ENCODE assay signal across 32 cellular contexts in the genomic region with DNA sequence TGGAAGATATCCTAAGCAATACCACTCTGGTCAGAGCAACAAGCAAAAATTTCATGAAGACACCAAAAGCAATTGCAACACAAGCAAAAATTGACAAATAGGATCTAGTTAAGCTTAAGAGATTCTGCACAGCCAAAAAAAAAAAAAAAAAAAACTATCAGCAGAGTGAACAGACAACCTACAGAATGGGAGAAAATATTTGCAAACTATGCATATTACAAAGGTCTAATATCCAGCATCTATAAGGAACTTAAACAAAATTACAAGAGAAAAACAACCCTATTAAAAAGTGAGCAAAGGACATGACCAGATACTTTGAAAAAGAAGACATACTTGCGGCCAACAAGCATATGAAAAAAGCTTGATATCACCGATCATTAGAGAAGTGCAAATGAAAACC. TPM values are rescaled to one million over a fixed set of nuclear protein-coding genes. Genes with fewer than 3 reads are reported as not detected.
DNase-seq lines count a peak whose midpoint lies in the region; ATAC-seq, FAIRE-seq and TF ChIP-seq lines count a peak whose summit lies in the region.
"Had no signal": no experiment of that assay in that cellular context is flagged by ENCODE, and none has a peak within 500 bp of the region (broad histone marks: within the 10 kb centered on the region; RNA-seq: fewer than 3 reads in every experiment).

No MANE protein-coding gene starts in this region.

- no peak overlapping the region for H4K8ac ChIP-seq in mesenchymal stem cell (ENCODE audit: low read length)

- TF ChIP-seq CTCF in HepG2 (CRISPR knock-in tag; IDR thresholded peaks at IDR 0.05) = no peak
- TF ChIP-seq CTCF in right lobe of liver (IDR thresholded peaks at IDR 0.05) = no peak
- no peak for TF ChIP-seq CTCF in A549 (IDR thresholded peaks at IDR 0.05)
- TF ChIP-seq CTCF in K562 (IDR thresholded peaks at IDR 0.05 in 2 of 3, conservative IDR thresholded peaks at IDR 0.05 in 1 of 3; ENCODE audit: insufficient read depth in 2 of 3, low read depth in 1 of 3, low read length in 3 of 3) = no peak

- intact Hi-C loops in HepG2 (cut with micrococcal nuclease; ENCODE audit: unreplicated experiment) = no loop called here
- intact Hi-C loops in right lobe of liver (cut with DNase I) = no loop called here
- intact Hi-C loops in K562 (cut with micrococcal nuclease) = no loop called here
- intact Hi-C loops in aorta (cut with DNase I) = loop anchor here in 1 of 2 donors (5.0 kb wide), 1 partner anchor 700 kb away; no protein-coding TSS in a partner anchor

- no peak overlapping the region for H3K4ac ChIP-seq in mesenchymal stem cell (ENCODE audit: low read depth in 1 of 2, low read length in 2 of 2)

- no peaks in the 10 kb centered on the region for H3K79me1 ChIP-seq in mesenchymal stem cell (replicated peaks; ENCODE audit: low read length, poor library complexity, severe bottlenecking)

- H3K9me3 ChIP-seq in HepG2 (ENCODE audit: low read length) (no peaks in the 10 kb centered on the region), right lobe of liver (no peaks in the 10 kb centered on the region), A549 (no peaks in the 10 kb centered on the region; the same call in 2 of the 3 replicates), K562 (replicated peaks; ENCODE audit: control insufficient read depth, insufficient read depth, low read depth, low read length) (no peaks in the 10 kb centered on the region), mesenchymal stem cell (ENCODE audit: control insufficient read depth, low read length) (peaks cover 14% of the 10 kb centered on the region), aorta (ENCODE audit: control insufficient read depth, low read length) (no peaks in the 10 kb centered on the region)
- H3K9me3 ChIP-seq: BE2C, Caco-2 had no signal

- WGBS in HepG2 (ENCODE audit: low lambda C conversion rate) = 65% methylated on average over 2 of the region's 2 CpGs
- 88% methylated on average over 2 of the region's 2 CpGs for WGBS in right lobe of liver (ENCODE audit: insufficient coverage, low coverage, low lambda C conversion rate, missing lambda C conversion rate)
- 96% methylated on average over 2 of the region's 2 CpGs for WGBS in A549 (ENCODE audit: missing lambda C conversion rate)
- WGBS in K562 (ENCODE audit: insufficient coverage, low coverage, missing lambda C conversion rate) = 3% methylated on average over 2 of the region's 2 CpGs
- 100% methylated on average over 2 of the region's 2 CpGs for WGBS in mesenchymal stem cell
- 97 to 98% methylated on average over 2 of the region's 2 CpGs for WGBS in aorta, 2 donors

- no peak for ATAC-seq in HepG2
- no peak for ATAC-seq in right lobe of liver
- no peak for ATAC-seq in A549
- ATAC-seq in K562 = no peak
- no peak for ATAC-seq in aorta (ENCODE audit: low FRiP score)
- ATAC-seq: CD8-positive, alpha-beta T cell had no signal

- BruUV-seq in HepG2 (replicated peaks; lab: Mats Ljungman, UMichigan) = no TSS peak
- BruUV-seq in K562 (replicated peaks; lab: Mats Ljungman, UMichigan) = no TSS peak

- H3K23ac ChIP-seq in mesenchymal stem cell (ENCODE audit: low read length in 2 of 2) = no peak overlapping the region

- H3K14ac ChIP-seq in mesenchymal stem cell (ENCODE audit: low read length in 2 of 2) = no peak overlapping the region

- no peak for TF ChIP-seq RAD21 in HepG2 (CRISPR knock-in tag; IDR thresholded peaks at IDR 0.05)
- TF ChIP-seq RAD21 in A549 (conservative IDR thresholded peaks at IDR 0.05 in 1 of 2, IDR thresholded peaks at IDR 0.05 in 1 of 2) = no peak
- no peak for TF ChIP-seq RAD21 in K562 (CRISPR knock-in tag; conservative IDR thresholded peaks at IDR 0.05 in 1 of 2, IDR thresholded peaks at IDR 0.05 in 1 of 2)

- POLR2A ChIA-PET in HepG2 (lab: Yijun Ruan, JAX) = no interaction called here
- POLR2A ChIA-PET in A549 (lab: Yijun Ruan, JAX) = no interaction called here
- POLR2A ChIA-PET in K562 (lab: Yijun Ruan, JAX) = no interaction called here

- FAIRE-seq in HepG2 (lab: Jason Lieb, UNC) = no peak
- FAIRE-seq in A549 (lab: Jason Lieb, UNC) = no peak
- FAIRE-seq in K562 (lab: Jason Lieb, UNC) = no peak
- FAIRE-seq: A204.1, D721Med had no signal

- DNase-seq in HepG2 (ENCODE audit: low spot score) (no peak), right lobe of liver (no peak), A549 (ENCODE audit: low read depth in 1 of 2, low spot score in 1 of 2) (no peak), K562 (ENCODE audit: extremely low read depth in 1 of 4, low spot score in 3 of 4) (no peak), mesenchymal stem cell (no peak), aorta (no peak)
- DNase-seq: 8988T; ACHN; AML-193; BE2C; C1 segment of cervical spinal cord; Caco-2; Calu3; CD4-positive, alpha-beta memory T cell; CD4-positive, alpha-beta T cell; CD4-positive, CD25-positive, alpha-beta regulatory T cell; CD8-positive, alpha-beta memory T cell; CD8-positive, alpha-beta T cell; COR-L47; DMS 273 treated with DMSO at 0.1 percent for 48 hours; DMS153; DMS53; DMS79; DMS79 treated with DMSO at 0.1 percent for 48 hours; DND-41; EL had no signal

- H4K20me1 ChIP-seq in HepG2 (ENCODE audit: insufficient read depth, low read length) (no peaks in the 10 kb centered on the region), K562 (replicated peaks; ENCODE audit: control insufficient read depth, insufficient read depth, low read length) (no peaks in the 10 kb centered on the region)
- H4K20me1 ChIP-seq: BLaER1; BLaER1 treated with 17β-estradiol and CSF1 and Interleukin-3, amounts not matched to agents 10 nM and 100 nM had no signal

- H2AK5ac ChIP-seq in mesenchymal stem cell (ENCODE audit: low read length, severe bottlenecking) = no peak overlapping the region

- no peak overlapping the region for H2BK15ac ChIP-seq in mesenchymal stem cell (ENCODE audit: low read depth, poor library complexity, severe bottlenecking)

- CTCF ChIA-PET in HepG2 (lab: Yijun Ruan, JAX; ENCODE audit: low intra/inter-chr PET ratio, low total read pairs) = no interaction called here
- CTCF ChIA-PET in A549 (lab: Yijun Ruan, JAX) = interaction anchor here (1.0 to 2.0 kb wide), 2 partner anchors 11 to 709 kb away, joined by 6 to 7 read pairs; no protein-coding TSS in a partner anchor
- CTCF ChIA-PET in K562 (lab: Yijun Ruan, JAX; ENCODE audit: low intra/inter-chr PET ratio) = no interaction called here

- TF ChIP-seq POLR2A in HepG2 (IDR thresholded peaks at IDR 0.05; ENCODE audit: insufficient read depth in 1 of 2, low read depth in 2 of 2, low read length in 2 of 2) (no peak), right lobe of liver (IDR thresholded peaks at IDR 0.05) (no peak), A549 (IDR thresholded peaks at IDR 0.05; ENCODE audit: low read length) (no peak), K562 (conservative IDR thresholded peaks at IDR 0.05) (no peak)

- H3K79me2 ChIP-seq in HepG2 (ENCODE audit: insufficient read depth, low read length) (no peaks in the 10 kb centered on the region), K562 (ENCODE audit: control insufficient read depth, insufficient read depth, low read length) (no peaks in the 10 kb centered on the region)

- H2AFZ ChIP-seq in HepG2 (ENCODE audit: low read length) = no peak overlapping the region
- H2AFZ ChIP-seq in K562 (ENCODE audit: low read depth, low read length) = no peak overlapping the region
- no peak overlapping the region for H2AFZ ChIP-seq in mesenchymal stem cell (ENCODE audit: low read depth, low read length)

- no peak overlapping the region for H2BK12ac ChIP-seq in mesenchymal stem cell (ENCODE audit: low read length in 2 of 2)

- H4K91ac ChIP-seq in mesenchymal stem cell (ENCODE audit: low read length) = no peak overlapping the region

- TF ChIP-seq EP300 in HepG2 (IDR thresholded peaks at IDR 0.05; ENCODE audit: low read depth in 2 of 2, low read length in 2 of 2) = no peak
- no peak for TF ChIP-seq EP300 in HepG2 (CRISPR knock-in tag; IDR thresholded peaks at IDR 0.05; ENCODE audit: borderline replicate concordance)
- TF ChIP-seq EP300 in A549 (IDR thresholded peaks at IDR 0.05) = no peak
- no peak for TF ChIP-seq EP300 in K562 (IDR thresholded peaks at IDR 0.05; ENCODE audit: low read length)

- no peaks in the 10 kb centered on the region for H3K36me3 ChIP-seq in HepG2 (replicated peaks in 1 of 2; ENCODE audit: control insufficient read depth in 1 of 2, insufficient read depth in 2 of 2, low read length in 2 of 2)
- H3K36me3 ChIP-seq in right lobe of liver = no peaks in the 10 kb centered on the region
- H3K36me3 ChIP-seq in K562 (ENCODE audit: control insufficient read depth, insufficient read depth, low read length) = no peaks in the 10 kb centered on the region
- H3K36me3 ChIP-seq in mesenchymal stem cell (ENCODE audit: control insufficient read depth in 1 of 2, insufficient read depth in 2 of 2, low read depth in 1 of 2, low read length in 2 of 2) = no peaks in the 10 kb centered on the region
- no peaks in the 10 kb centered on the region for H3K36me3 ChIP-seq in aorta (ENCODE audit: control insufficient read depth in 1 of 2, insufficient read depth in 2 of 2, low read length in 1 of 2)
- H3K36me3 ChIP-seq: BE2C; BLaER1; BLaER1 treated with 17β-estradiol and CSF1 and Interleukin-3, amounts not matched to agents 10 nM and 100 nM had no signal

- H3K4me3 ChIP-seq in HepG2 (replicated peaks in 1 of 3; ENCODE audit: insufficient read depth in 1 of 3, low read depth in 2 of 3, low read length in 3 of 3) = no peak overlapping the region
- no peak overlapping the region for H3K4me3 ChIP-seq in right lobe of liver
- H3K4me3 ChIP-seq in A549 = no peak overlapping the region
- H3K4me3 ChIP-seq in K562 = no peak overlapping the region
- no peak overlapping the region for H3K4me3 ChIP-seq in mesenchymal stem cell (ENCODE audit: insufficient read depth in 1 of 2, low read depth in 1 of 2, low read length in 2 of 2)
- H3K4me3 ChIP-seq in aorta (ENCODE audit: low read length in 2 of 2) = no peak overlapping the region
- H3K4me3 ChIP-seq: BLaER1; BLaER1 treated with 17β-estradiol and CSF1 and Interleukin-3, amounts not matched to agents 10 nM and 100 nM had no signal

- no peak overlapping the region for H3K27ac ChIP-seq in HepG2 (ENCODE audit: extremely low read length, insufficient read depth, low read length)
- H3K27ac ChIP-seq in right lobe of liver = no peak overlapping the region
- no peak overlapping the region for H3K27ac ChIP-seq in A549
- no peak overlapping the region for H3K27ac ChIP-seq in K562 (ENCODE audit: extremely low read depth, low read depth, low read length)
- H3K27ac ChIP-seq in mesenchymal stem cell (ENCODE audit: low read length, poor library complexity, severe bottlenecking) = no peak overlapping the region
- no peak overlapping the region for H3K27ac ChIP-seq in aorta (ENCODE audit: low read depth in 1 of 2, low read length in 2 of 2)
- H3K27ac ChIP-seq: 22Rv1; BLaER1; BLaER1 treated with 17β-estradiol and CSF1 and Interleukin-3, amounts not matched to agents 10 nM and 100 nM; C4-2B had no signal

- H3K18ac ChIP-seq in mesenchymal stem cell (ENCODE audit: low read depth in 1 of 2, low read length in 2 of 2) = no peak overlapping the region

- no peak overlapping the region for H2BK120ac ChIP-seq in mesenchymal stem cell (ENCODE audit: low read depth, low read length)

- H3K9ac ChIP-seq in HepG2 (ENCODE audit: insufficient read depth, low read depth, low read length) = no peak overlapping the region
- H3K9ac ChIP-seq in K562 (ENCODE audit: insufficient read depth in 1 of 2, low read depth in 2 of 2, low read length in 2 of 2) = no peak overlapping the region
- H3K9ac ChIP-seq in mesenchymal stem cell (ENCODE audit: low read length) = no peak overlapping the region
- H3K9ac ChIP-seq: BLaER1; BLaER1 treated with 17β-estradiol and CSF1 and Interleukin-3, amounts not matched to agents 10 nM and 100 nM had no signal

- H3K4me1 ChIP-seq in HepG2 (ENCODE audit: insufficient read depth, low read length) (no peaks in the 10 kb centered on the region), right lobe of liver (no peaks in the 10 kb centered on the region), A549 (peaks cover 12% of the 10 kb centered on the region), K562 (replicated peaks in 1 of 2; ENCODE audit: control insufficient read depth in 2 of 2, insufficient read depth in 2 of 2, low read length in 2 of 2) (no peaks in the 10 kb centered on the region), mesenchymal stem cell (ENCODE audit: control insufficient read depth, insufficient read depth, low read depth, low read length) (no peaks in the 10 kb centered on the region), aorta (ENCODE audit: control insufficient read depth in 1 of 2, insufficient read depth in 2 of 2, low read length in 2 of 2) (no peaks in the 10 kb centered on the region)
- H3K4me1 ChIP-seq: BLaER1; BLaER1 treated with 17β-estradiol and CSF1 and Interleukin-3, amounts not matched to agents 10 nM and 100 nM had no signal

- H3K27me3 ChIP-seq in HepG2 (ENCODE audit: control insufficient read depth in 1 of 2, insufficient read depth in 2 of 2, low read length in 2 of 2) = no peaks in the 10 kb centered on the region
- H3K27me3 ChIP-seq in right lobe of liver = no peaks in the 10 kb centered on the region
- H3K27me3 ChIP-seq in K562 (ENCODE audit: control insufficient read depth in 2 of 2, insufficient read depth in 2 of 2, low read length in 2 of 2) = no peaks in the 10 kb centered on the region
- no peaks in the 10 kb centered on the region for H3K27me3 ChIP-seq in mesenchymal stem cell (ENCODE audit: control insufficient read depth in 1 of 2, insufficient read depth in 1 of 2, low read length in 2 of 2)
- no peaks in the 10 kb centered on the region for H3K27me3 ChIP-seq in aorta (ENCODE audit: control insufficient read depth in 1 of 2, insufficient read depth in 2 of 2, low read length in 1 of 2)
- H3K27me3 ChIP-seq: BE2C; BLaER1; BLaER1 treated with 17β-estradiol and CSF1 and Interleukin-3, amounts not matched to agents 10 nM and 100 nM had no signal

- H3K4me2 ChIP-seq in HepG2 (ENCODE audit: low read depth, low read length) (no peak overlapping the region), A549 (no peak overlapping the region), K562 (ENCODE audit: insufficient read depth, low read length) (no peak overlapping the region), mesenchymal stem cell (ENCODE audit: low read length, poor library complexity, severe bottlenecking) (no peak overlapping the region)
- H3K4me2 ChIP-seq: BLaER1; BLaER1 treated with 17β-estradiol and CSF1 and Interleukin-3, amounts not matched to agents 10 nM and 100 nM had no signal

- no peaks in the 10 kb centered on the region for H3K9me1 ChIP-seq in K562 (ENCODE audit: control insufficient read depth, insufficient read depth, low read length)

- H2BK5ac ChIP-seq in mesenchymal stem cell (ENCODE audit: low read depth, low read length, poor library complexity, severe bottlenecking) = no peak overlapping the region

- in situ Hi-C loops in HepG2 (cut with HindIII; ENCODE audit: extremely low pct_ligation_motif_present, low pct_unique_long_range_greater_than_20kb) = no loop called here
- in situ Hi-C loops in K562 (cut with MboI) = no loop called here

RNA-seq across cellular contexts. Expression of a gene that starts 20.0 kb away (rescaled TPM):
- 18.0 and 18.6 TPM in 2 replicates for total RNA-seq in HepG2 (2016; rRNA removed; fragmentation: Illumina TruSeq; extraction: Trizol)
- 5.5 and 6.3 TPM in 2 replicates for total RNA-seq in HepG2 (2016; cell fraction: cytosol; rRNA removed; fragmentation: Illumina TruSeq; extraction: Trizol; ENCODE audit: low read depth)
- total RNA-seq in HepG2 (2016; cell fraction: insoluble cytoplasmic fraction; rRNA removed; fragmentation: Illumina TruSeq; extraction: Trizol) = 16.8 and 18.8 TPM in 2 replicates
- total RNA-seq in HepG2 (2016; cell fraction: membrane; rRNA removed; fragmentation: Illumina TruSeq; extraction: Trizol) = 5.9 and 9.1 TPM in 2 replicates
- total RNA-seq in HepG2 (2016; cell fraction: nucleus; rRNA removed; fragmentation: Illumina TruSeq; extraction: Trizol) = 57.4 and 61.1 TPM in 2 replicates
- 4.0 and 7.2 TPM in 2 replicates for polyA plus RNA-seq in HepG2 (2011; rRNA removed)
- polyA plus RNA-seq in HepG2 (2011; cell fraction: cytosol; rRNA removed) = 1.9 and 2.0 TPM in 2 replicates
- polyA plus RNA-seq in HepG2 (2011; cell fraction: nucleus; rRNA removed) = 7.2 and 7.6 TPM in 2 replicates
- polyA plus RNA-seq in HepG2 (2012) = 3.9 and 4.6 TPM in 2 replicates
- polyA plus RNA-seq in HepG2 (2016; cell fraction: cytosol; fragmentation: Illumina TruSeq; extraction: Trizol; ENCODE audit: low read depth) = 0.74 and 0.96 TPM in 2 replicates
- 10.6 and 12.4 TPM in 2 replicates for polyA plus RNA-seq in HepG2 (2016; cell fraction: insoluble cytoplasmic fraction; fragmentation: Illumina TruSeq; extraction: Trizol; ENCODE audit: low read depth)
- polyA plus RNA-seq in HepG2 (2016; cell fraction: membrane; fragmentation: Illumina TruSeq; extraction: Trizol; ENCODE audit: low read depth) = 2.4 and 2.6 TPM in 2 replicates
- polyA plus RNA-seq in HepG2 (2016; cell fraction: nucleus; fragmentation: Illumina TruSeq; extraction: Trizol; ENCODE audit: insufficient read depth, low read depth) = 23.1 and 29.2 TPM in 2 replicates
- polyA minus RNA-seq in HepG2 (2011; rRNA and poly(A)+ RNA removed; ENCODE audit: low replicate concordance) = 5.7 and 10.3 TPM in 2 replicates
- polyA minus RNA-seq in HepG2 (2011; cell fraction: cytosol; rRNA and poly(A)+ RNA removed) = 3.2 and 4.3 TPM in 2 replicates
- polyA minus RNA-seq in HepG2 (2011; cell fraction: nucleus; rRNA and poly(A)+ RNA removed) = 71.8 and 82.2 TPM in 2 replicates
- 1 to 10 TPM; 4.7 to 9.2 (median 8.0) TPM for total RNA-seq in right lobe of liver
- polyA plus RNA-seq in A549 (2011; rRNA removed) = 38.3 and 50.8 TPM in 2 replicates
- polyA plus RNA-seq in A549 (2012; cell fraction: cytosol; rRNA removed) = 5.7 and 6.3 TPM in 2 replicates
- polyA plus RNA-seq in A549 (2012; cell fraction: nucleus; rRNA removed) = 8.3 and 11.2 TPM in 2 replicates
- 22.3 to 24.8 TPM (median 24.7 TPM) in 3 replicates for polyA plus RNA-seq in A549 (2017; fragmentation: RNase III; extraction: RNeasy Plus Mini Kit Qiagen cat#74134 plus additional on column Dnase treatment)
- polyA minus RNA-seq in A549 (2011; rRNA and poly(A)+ RNA removed) = 16.6 and 18.0 TPM in 2 replicates
- 51.8 and 267 TPM in 2 replicates for total RNA-seq in K562 (2011; cell fraction: chromatin; rRNA removed; ENCODE audit: low replicate concordance)
- total RNA-seq in K562 (2011; cell fraction: nucleolus; rRNA removed) = 24.5 and 37.9 TPM in 2 replicates
- 73.0 and 108 TPM in 2 replicates for total RNA-seq in K562 (2011; cell fraction: nucleoplasm; rRNA removed)
- 23.8 and 26.2 TPM in 2 replicates for total RNA-seq in K562 (2014; rRNA removed)
- total RNA-seq in K562 (2014; rRNA removed; fragmentation: Illumina TruSeq; extraction: Trizol) = 45.6 and 54.3 TPM in 2 replicates
- 37.1 and 41.1 TPM in 2 replicates for total RNA-seq in K562 (2015; rRNA removed; fragmentation: Illumina TruSeq; extraction: Trizol)
- 30.9 and 33.8 TPM in 2 replicates for total RNA-seq in K562 (2021)
- polyA plus RNA-seq in K562 (2011; rRNA removed) = 39.6 and 54.9 TPM in 2 replicates
- 6.8 and 11.1 TPM in 2 replicates for polyA plus RNA-seq in K562 (2011; cell fraction: cytosol; rRNA removed)
- 63.7 and 78.6 TPM in 2 replicates for polyA plus RNA-seq in K562 (2011; cell fraction: nucleus; rRNA removed)
- polyA plus RNA-seq in K562 (2012) = 19.1 and 23.8 TPM in 2 replicates
- 30.0 and 34.8 TPM in 2 replicates for polyA plus RNA-seq in K562 (2014; fragmentation: Illumina TruSeq; extraction: Trizol)
- polyA plus RNA-seq in K562 (2014; fragmentation: Nextera tagmentation; extraction: Ambion mirVana) = 10 to 100 TPM; 24.7 to 27.7 TPM
- polyA plus RNA-seq in K562 (2014; rRNA removed) = 24.1 and 32.2 TPM in 2 replicates
- 104 and 113 TPM in 2 replicates for polyA minus RNA-seq in K562 (2011; rRNA and poly(A)+ RNA removed)
- polyA minus RNA-seq in K562 (2011; cell fraction: cytosol; rRNA and poly(A)+ RNA removed) = 19.1 and 22.9 TPM in 2 replicates
- polyA minus RNA-seq in K562 (2011; cell fraction: nucleus; rRNA and poly(A)+ RNA removed) = 73.5 and 131 TPM in 2 replicates
- 14.2 TPM for polyA plus RNA-seq in mesenchymal stem cell (2013, experiment 1 of 2)
- 13.9 TPM for polyA plus RNA-seq in mesenchymal stem cell (2013, experiment 2 of 2)
- 10 to 100 TPM; 44.9 to 65.5 TPM for total RNA-seq in aorta
- polyA plus RNA-seq in aorta = 10 to 100 TPM in 1 of 2 donors, 1 to 10 TPM in 1; 4.1 to 28.8 TPM
